ENCODE assay signal across 10 cellular contexts in the genomic region with DNA sequence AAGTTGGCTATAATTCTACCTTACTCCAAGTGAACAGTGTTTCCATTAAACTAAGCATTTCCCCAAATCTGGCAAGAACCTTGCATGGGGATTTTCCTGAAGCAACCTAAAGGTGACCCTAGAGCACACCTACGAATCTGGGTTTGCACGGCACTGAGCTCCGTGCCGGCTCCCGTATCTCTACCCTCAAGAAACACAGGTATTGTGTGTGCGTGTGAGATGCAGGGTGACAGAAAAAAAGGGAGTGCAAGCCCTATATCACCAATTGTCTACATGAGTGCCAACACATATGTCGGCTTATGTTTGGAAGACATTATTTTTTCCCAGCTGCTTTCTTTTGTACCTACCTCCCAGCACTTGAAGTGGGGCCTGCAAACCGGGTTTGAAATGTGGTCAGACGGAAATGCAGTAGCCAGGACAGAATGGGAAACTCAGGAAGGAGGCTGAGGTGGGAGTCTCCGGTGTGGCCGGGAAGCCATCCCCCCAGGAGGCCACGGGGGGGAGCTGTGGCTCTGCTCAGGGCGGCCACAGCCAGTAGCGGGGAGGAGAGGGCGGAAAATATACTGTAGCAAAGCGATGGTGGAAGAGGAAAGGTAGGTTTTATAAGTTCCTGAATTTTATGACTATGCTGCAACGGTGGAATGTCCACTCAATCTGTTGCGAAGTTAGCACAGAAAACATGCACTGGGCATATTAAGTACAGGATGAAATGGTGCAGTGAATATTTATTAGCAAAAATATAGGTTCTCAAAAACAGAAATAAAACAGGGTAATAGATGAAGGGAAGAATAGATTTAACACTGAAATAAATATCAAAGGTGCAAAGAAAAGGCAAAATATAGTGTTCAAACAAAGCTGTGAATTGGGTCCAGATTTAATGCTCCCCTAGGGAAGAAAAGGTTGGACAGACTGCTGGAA.
A peak's percentile ranks its signal among the peaks of the same experiment; 100 is the strongest.
DNase-seq lines count a peak whose midpoint lies in the region; ATAC-seq, FAIRE-seq and TF ChIP-seq lines count a peak whose summit lies in the region.
"Had no signal": no experiment of that assay in that cellular context is flagged by ENCODE, and none has a peak within 500 bp of the region (broad histone marks: within the 10 kb centered on the region; RNA-seq: fewer than 3 reads in every experiment).

No MANE protein-coding gene starts in this region.

- H4K91ac ChIP-seq in H1 (replicated peaks; ENCODE audit: insufficient read length, low read length): no peak overlapping the region

- no peak overlapping the region for H2BK120ac ChIP-seq in H1 (replicated peaks; ENCODE audit: low read depth, low read length)

- POLR2A ChIA-PET in CD4-positive, alpha-beta T cell (lab: Charles Lee): interaction anchor here (0.9 kb wide), 1 partner anchor 1096 kb away, joined by 3 read pairs; no protein-coding TSS in a partner anchor
- POLR2A ChIA-PET in H1 (lab: Charles Lee; ENCODE audit: partially characterized antibody): no interaction called here

- CTCF ChIA-PET in CD4-positive, alpha-beta T cell (lab: Charles Lee): interaction anchor here (0.6 to 1.2 kb wide), 4 partner anchors 11 to 974 kb away, joined by 3 to 4 read pairs (median 3); no protein-coding TSS in a partner anchor
- CTCF ChIA-PET in H1 (lab: Charles Lee; ENCODE audit: partially characterized antibody): interaction anchor here (0.7 to 2.9 kb wide), 24 partner anchors 8 to 1016 kb away, joined by 3 to 32 read pairs (median 4); no protein-coding TSS in a partner anchor

- H3K79me2 ChIP-seq in MM.1S (ENCODE audit: low read length) (no peaks in the 10 kb centered on the region), H1 (ENCODE audit: control insufficient read depth in 1 of 2, insufficient read depth in 2 of 2, low read length in 2 of 2) (no peaks in the 10 kb centered on the region)

- H3K23me2 ChIP-seq in H1 (ENCODE audit: low read depth, low read length): no peaks in the 10 kb centered on the region

- no peaks in the 10 kb centered on the region for H3K9me3 ChIP-seq in CD4-positive, alpha-beta T cell (ENCODE audit: control insufficient read depth, low read length)
- H3K9me3 ChIP-seq in MM.1S (replicated peaks; ENCODE audit: insufficient read depth, low read length) (no peaks in the 10 kb centered on the region), H1 (ENCODE audit: insufficient read depth in 2 of 2, low read depth in 1 of 2, low read length in 1 of 2) (no peaks in the 10 kb centered on the region), mucosa of descending colon (no peaks in the 10 kb centered on the region), thoracic aorta (no peaks in the 10 kb centered on the region)
- H3K9me3 ChIP-seq: neutrophil had no signal

- no peak overlapping the region for H2BK12ac ChIP-seq in H1 (ENCODE audit: low read depth, low read length)

- no peaks in the 10 kb centered on the region for H3K36me3 Mint-ChIP-seq in CD4-positive, alpha-beta T cell (ENCODE audit: low read depth)
- H3K36me3 Mint-ChIP-seq: IgD-negative memory B cell had no signal

- peak overlapping the region; percentile 68 for H3K4me2 ChIP-seq in MM.1S (ENCODE audit: low read depth, low read length)
- no peak overlapping the region for H3K4me2 ChIP-seq in H1 (ENCODE audit: insufficient read depth in 1 of 2, low read depth in 2 of 2, low read length in 2 of 2)

- peak in 9 of 10 experiments; percentile 20 to 67 (median 32) for DNase-seq in CD4-positive, alpha-beta T cell
- peak; percentile 66 for DNase-seq in MM.1S
- peak; percentile 64 for DNase-seq in activated CD4-positive, alpha-beta T cell treated with anti-CD3 and anti-CD28 coated beads for 48 hours
- peak; percentile 39 to 80 for DNase-seq in H1 (ENCODE audit: low read depth in 1 of 2, low spot score in 2 of 2)
- DNase-seq in mucosa of descending colon: peak in 2 of 3 donors; percentile 54 to 59
- DNase-seq in thoracic aorta (ENCODE audit: low spot score): no peak

- H3K56ac ChIP-seq in H1 (replicated peaks; ENCODE audit: insufficient read length, low read depth, low read length): no peak overlapping the region

- no peak overlapping the region for H3K4ac ChIP-seq in H1 (replicated peaks; ENCODE audit: insufficient read length, low read depth, low read length)

- H2BK5ac ChIP-seq in H1 (ENCODE audit: low read depth, low read length): no peak overlapping the region

- H4K5ac ChIP-seq in H1 (ENCODE audit: insufficient read length, low read depth, low read length): no peak overlapping the region

- peak; percentile 82 for TF ChIP-seq CTCF in CD4-positive, alpha-beta T cell (IDR thresholded peaks at IDR 0.05)
- peak; percentile 98 for TF ChIP-seq CTCF in MM.1S (IDR thresholded peaks at IDR 0.05; ENCODE audit: low read length)
- peak; percentile 85 to 90 (median 85) for TF ChIP-seq CTCF in H1 (IDR thresholded peaks at IDR 0.05; ENCODE audit: control extremely low read depth in 1 of 3, insufficient read depth in 1 of 3, low read depth in 1 of 3, low read length in 3 of 3)
- TF ChIP-seq CTCF in mucosa of descending colon (IDR thresholded peaks at IDR 0.05): peak; percentile 37
- TF ChIP-seq CTCF in thoracic aorta (IDR thresholded peaks at IDR 0.05): peak; percentile 88

- no peak overlapping the region for H3K14ac ChIP-seq in H1 (ENCODE audit: insufficient read length)

- peak overlapping the region; percentile 47 for H3K9ac ChIP-seq in MM.1S (ENCODE audit: low read length)
- no peak overlapping the region for H3K9ac ChIP-seq in H1 (replicated peaks in 1 of 4; ENCODE audit: extremely low read depth in 1 of 4, low read depth in 3 of 4, low read length in 3 of 4)

- peak in 1 of 2 experiments; percentile 19; a peak in 1 of 3 replicates for TF ChIP-seq EP300 in H1 (IDR thresholded peaks at IDR 0.05; ENCODE audit: borderline replicate concordance in 1 of 2, low read depth in 2 of 2, low read length in 2 of 2)

- no peaks in the 10 kb centered on the region for H3K79me1 ChIP-seq in H1 (ENCODE audit: low read depth, low read length)

- H3K9me2 ChIP-seq in MM.1S (replicated peaks; ENCODE audit: insufficient read depth, low read length): no peaks in the 10 kb centered on the region

- H3K4me3 Mint-ChIP-seq in CD4-positive, alpha-beta T cell: no peak overlapping the region
- H3K4me3 Mint-ChIP-seq: IgD-negative memory B cell had no signal

- H4K20me1 ChIP-seq in MM.1S (ENCODE audit: insufficient read depth, low read length) (no peaks in the 10 kb centered on the region), H1 (replicated peaks in 1 of 2; ENCODE audit: control insufficient read depth in 1 of 2, insufficient read depth in 2 of 2, low read length in 2 of 2) (no peaks in the 10 kb centered on the region)

- peak; percentile 36 for FAIRE-seq in H1 (lab: Jason Lieb, UNC)

- 44% methylated on average over 17 of the region's 18 CpGs; no CpG with 5 or more reads in 1 of the 2 experiments for WGBS in H1 (ENCODE audit: extremely low coverage in 1 of 2, insufficient coverage in 1 of 2, insufficient read length in 1 of 2, insufficient replicate concordance in 2 of 2, low coverage in 1 of 2, low lambda C conversion rate in 2 of 2, missing lambda C conversion rate in 1 of 2), 2 experiments

- ATAC-seq in CD4-positive, alpha-beta T cell (ENCODE audit: poor library complexity): peak; percentile 45
- ATAC-seq in GM19463 (IDR thresholded peaks at IDR 0.05; ENCODE audit: unreplicated experiment): peak; percentile 83
- peak; percentile 77 for ATAC-seq in mucosa of descending colon
- no peak for ATAC-seq in thoracic aorta (ENCODE audit: insufficient number of reproducible peaks, low FRiP score, low read depth)
- no peak for ATAC-seq in HG03439 (IDR thresholded peaks at IDR 0.05; ENCODE audit: unreplicated experiment)

- no peaks in the 10 kb centered on the region for H3K9me3 Mint-ChIP-seq in CD4-positive, alpha-beta T cell

- no peak overlapping the region for H4K8ac ChIP-seq in H1 (ENCODE audit: extremely low read depth, insufficient read depth, low read length)

- peaks cover 25% of the 10 kb centered on the region for H3F3A ChIP-seq in MM.1S (ENCODE audit: insufficient read depth, low read length)

- peaks cover 40% of the 10 kb centered on the region for H3K4me1 Mint-ChIP-seq in CD4-positive, alpha-beta T cell (ENCODE audit: low read depth)
- H3K4me1 Mint-ChIP-seq: IgD-negative memory B cell had no signal

- H2BK15ac ChIP-seq in H1 (ENCODE audit: low read length): no peak overlapping the region

- no peak overlapping the region for H3K27ac ChIP-seq in CD4-positive, alpha-beta T cell (ENCODE audit: low read depth, low read length)
- H3K27ac ChIP-seq in MM.1S (ENCODE audit: low read length) (peak overlapping the region; percentile 40; the same call in 1 of the 2 replicates), H1 (ENCODE audit: low read depth, low read length) (no peak overlapping the region), thoracic aorta (no peak overlapping the region)
- H3K27ac ChIP-seq: neutrophil had no signal

- intact Hi-C loops in CD4-positive, alpha-beta T cell (cut with DNase I, micrococcal nuclease): loop anchor here (1.0 to 10.0 kb wide), 8 partner anchors 301 to 1148 kb away; a partner anchor contains a TSS
- intact Hi-C loops in mucosa of descending colon (cut with DNase I, micrococcal nuclease): no loop called here

- no peak overlapping the region for H3K18ac ChIP-seq in H1 (ENCODE audit: extremely low read depth, low read length)

- no peaks in the 10 kb centered on the region for H3K36me3 ChIP-seq in MM.1S (replicated peaks; ENCODE audit: insufficient read depth, low read length)
- no peaks in the 10 kb centered on the region for H3K36me3 ChIP-seq in H1 (ENCODE audit: control insufficient read depth in 2 of 4, insufficient read depth in 4 of 4, low read length in 3 of 4)
- H3K36me3 ChIP-seq in mucosa of descending colon (ENCODE audit: low read depth): no peaks in the 10 kb centered on the region
- no peaks in the 10 kb centered on the region for H3K36me3 ChIP-seq in thoracic aorta
- H3K36me3 ChIP-seq: neutrophil had no signal

- H3K4me3 ChIP-seq in MM.1S (ENCODE audit: low read length): peak overlapping the region; percentile 8; the same call in 1 of the 2 replicates
- H3K4me3 ChIP-seq in H1 (ENCODE audit: extremely low read depth in 1 of 4, insufficient read depth in 2 of 4, low read depth in 3 of 4, low read length in 4 of 4): no peak overlapping the region
- no peak overlapping the region for H3K4me3 ChIP-seq in mucosa of descending colon
- H3K4me3 ChIP-seq in thoracic aorta: no peak overlapping the region

- peaks cover 28% of the 10 kb centered on the region for H3K27me3 Mint-ChIP-seq in CD4-positive, alpha-beta T cell

- TF ChIP-seq POLR2A in H1 (IDR thresholded peaks at IDR 0.05; ENCODE audit: control extremely low read depth in 1 of 2, low read depth in 2 of 2, low read length in 2 of 2): no peak

- H3K23ac ChIP-seq in H1 (ENCODE audit: insufficient read length): no peak overlapping the region

- H2BK20ac ChIP-seq in H1 (ENCODE audit: low read length): no peak overlapping the region

- H3K27ac Mint-ChIP-seq in CD4-positive, alpha-beta T cell: no peak overlapping the region
- H3K27ac Mint-ChIP-seq: IgD-negative memory B cell had no signal

- H3K27me3 ChIP-seq in CD4-positive, alpha-beta T cell (ENCODE audit: control insufficient read depth, insufficient read depth, low read length): no peaks in the 10 kb centered on the region
- H3K27me3 ChIP-seq in MM.1S (replicated peaks; ENCODE audit: insufficient read depth, low read length): no peaks in the 10 kb centered on the region
- H3K27me3 ChIP-seq in H1 (replicated peaks in 1 of 4; ENCODE audit: control insufficient read depth in 3 of 4, extremely low read depth in 1 of 4, insufficient read depth in 3 of 4, low read length in 3 of 4): no peaks in the 10 kb centered on the region; a peak in 1 of 7 replicates
- peaks cover 5% of the 10 kb centered on the region for H3K27me3 ChIP-seq in thoracic aorta (replicated peaks; ENCODE audit: insufficient read depth)

- no peak overlapping the region for H2AK5ac ChIP-seq in H1 (ENCODE audit: low read depth, low read length)

- H3K4me1 ChIP-seq in MM.1S (ENCODE audit: low read length) (peaks cover 45% of the 10 kb centered on the region), H1 (replicated peaks in 1 of 4; ENCODE audit: control insufficient read depth in 3 of 4, insufficient read depth in 4 of 4, low read length in 3 of 4) (peaks cover 0 to 7% (median 3%) of the 10 kb centered on the region in 4 experiments; a peak in 2 of 7 replicates), mucosa of descending colon (ENCODE audit: low read depth) (no peaks in the 10 kb centered on the region), thoracic aorta (ENCODE audit: control insufficient read depth in 1 of 2, low read depth in 2 of 2) (no peaks in the 10 kb centered on the region)

- H2AFZ ChIP-seq in MM.1S (ENCODE audit: low read length) (peak overlapping the region; percentile 57), H1 (ENCODE audit: low read length) (no peak overlapping the region)

- TF ChIP-seq RAD21 in H1 (IDR thresholded peaks at IDR 0.05 in 1 of 2, conservative IDR thresholded peaks at IDR 0.05 in 1 of 2; ENCODE audit: low read depth in 2 of 2, low read length in 2 of 2): peak; percentile 98 to 99

Comparison
In these comparisons a context has a peak if more than half of its experiments do, and no peak if none do; other contexts are left out.
1. ATAC-seq: peak in CD4-positive, alpha-beta T cell (single experiment), GM19463 (single experiment) and mucosa of descending colon (single experiment); none in thoracic aorta (single experiment) and HG03439 (single experiment).
2. CTCF ChIP-seq: peak in every context shown above with its lines; median percentile 98 in MM.1S; 88 in thoracic aorta; 85 in H1; 82 in CD4-positive, alpha-beta T cell; 37 in mucosa of descending colon.
3. intact Hi-C loops: an anchor here in CD4-positive, alpha-beta T cell (1.0 to 10.0 kb wide); none called in mucosa of descending colon.